Comparison of ENCODE assay signal across 13 cellular contexts in the genomic region with DNA sequence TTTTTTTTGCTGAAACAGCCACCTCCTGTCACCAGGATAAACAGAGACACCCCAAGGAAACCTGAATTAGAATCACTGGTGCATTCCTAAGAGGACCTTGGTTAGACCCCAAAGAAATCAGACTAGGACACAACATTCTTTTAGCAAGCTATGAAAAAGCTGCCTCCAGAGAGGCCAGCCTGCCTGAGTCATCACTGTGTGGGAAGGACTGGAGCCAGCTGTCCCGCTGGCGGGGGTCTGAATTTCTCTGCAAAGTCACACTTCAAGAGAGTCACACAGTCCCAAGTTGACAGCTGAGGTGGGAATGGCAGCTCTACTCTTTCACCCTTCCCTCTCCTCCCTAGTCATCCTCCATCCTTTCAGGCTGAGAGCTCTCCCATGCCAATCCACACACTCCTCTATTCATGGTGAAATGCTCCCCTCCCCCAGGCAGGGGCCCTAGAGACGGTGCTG.
DNase-seq lines count a peak whose midpoint lies in the region; ATAC-seq, FAIRE-seq and TF ChIP-seq lines count a peak whose summit lies in the region.
"Had no signal": no experiment of that assay in that cellular context is flagged by ENCODE, and none has a peak within 500 bp of the region (broad histone marks: within the 10 kb centered on the region; RNA-seq: fewer than 3 reads in every experiment).

No MANE protein-coding gene starts in this region.

- H2BK20ac ChIP-seq in H1 (ENCODE audit: low read length), result no peak overlapping the region

- no peak overlapping the region for H3K56ac ChIP-seq in H1 (replicated peaks; ENCODE audit: insufficient read length, low read depth, low read length)

- no peaks in the 10 kb centered on the region for H3K27me3 ChIP-seq in MG63
- no peaks in the 10 kb centered on the region; a peak in 1 of 7 replicates for H3K27me3 ChIP-seq in H1 (replicated peaks in 1 of 4; ENCODE audit: control insufficient read depth in 3 of 4, extremely low read depth in 1 of 4, insufficient read depth in 3 of 4, low read length in 3 of 4)
- H3K27me3 ChIP-seq in neuronal stem cell (ENCODE audit: control insufficient read depth in 3 of 3, insufficient read depth in 3 of 3, low read depth in 1 of 3, low read length in 3 of 3), result no peaks in the 10 kb centered on the region
- H3K27me3 ChIP-seq in suprapubic skin, result peaks cover 9% of the 10 kb centered on the region
- H3K27me3 ChIP-seq: tibial artery had no signal

- H3K14ac ChIP-seq in H1 (ENCODE audit: insufficient read length), result no peak overlapping the region
- H3K14ac ChIP-seq in neuronal stem cell (ENCODE audit: low read length), result no peak overlapping the region

- POLR2A ChIA-PET in H1 (lab: Charles Lee; ENCODE audit: partially characterized antibody), result interaction anchor here (0.9 to 16.7 kb wide), 9 partner anchors 9 to 404 kb away, joined by 3 to 190 read pairs (median 4); no protein-coding TSS in a partner anchor

- peak overlapping the region in 1 of 2 experiments; percentile 8; a peak in 3 of 4 replicates for H3K4me2 ChIP-seq in H1 (ENCODE audit: insufficient read depth in 1 of 2, low read depth in 2 of 2, low read length in 2 of 2)
- H3K4me2 ChIP-seq in neuronal stem cell (ENCODE audit: insufficient read depth, low read length, poor library complexity, severe bottlenecking), result no peak overlapping the region

- H2BK12ac ChIP-seq in H1 (ENCODE audit: low read depth, low read length) (no peak overlapping the region; the same call in 1 of the 2 replicates), neuronal stem cell (ENCODE audit: low read length) (no peak overlapping the region)

- H2AFZ ChIP-seq in H1 (ENCODE audit: low read length) (no peak overlapping the region), neuronal stem cell (ENCODE audit: low read length) (peak overlapping the region; percentile 50)
- H2AFZ ChIP-seq: parathyroid adenoma had no signal

- H2BK5ac ChIP-seq in H1 (ENCODE audit: low read depth, low read length) (no peak overlapping the region), neuronal stem cell (ENCODE audit: low read length) (no peak overlapping the region)

- 19% methylated on average over 3 of the region's 3 CpGs; no CpG with 5 or more reads in 1 of the 2 experiments for WGBS in H1 (ENCODE audit: extremely low coverage in 1 of 2, insufficient coverage in 1 of 2, insufficient read length in 1 of 2, insufficient replicate concordance in 2 of 2, low coverage in 1 of 2, low lambda C conversion rate in 2 of 2, missing lambda C conversion rate in 1 of 2), 2 experiments
- no CpG with 5 or more reads among the region's 3 CpGs for WGBS in neuronal stem cell (ENCODE audit: extremely low coverage in 2 of 2, insufficient read length in 2 of 2, insufficient replicate concordance in 1 of 2), 2 donors
- 34% methylated on average over 3 of the region's 3 CpGs for WGBS in suprapubic skin

- H4K5ac ChIP-seq in H1 (ENCODE audit: insufficient read length, low read depth, low read length), result no peak overlapping the region

- H4K8ac ChIP-seq in H1 (ENCODE audit: extremely low read depth, insufficient read depth, low read length) (no peak overlapping the region), neuronal stem cell (ENCODE audit: low read depth, low read length) (no peak overlapping the region)

- TF ChIP-seq RAD21 in H1 (IDR thresholded peaks at IDR 0.05 in 1 of 2, conservative IDR thresholded peaks at IDR 0.05 in 1 of 2; ENCODE audit: low read depth in 2 of 2, low read length in 2 of 2), result no peak

- no peak for TF ChIP-seq POLR2A in H1 (IDR thresholded peaks at IDR 0.05; ENCODE audit: control extremely low read depth in 1 of 2, low read depth in 2 of 2, low read length in 2 of 2)
- no peak for TF ChIP-seq POLR2A in suprapubic skin (IDR thresholded peaks at IDR 0.05)

- H3K36me3 ChIP-seq in MG63 (no peaks in the 10 kb centered on the region), H1 (ENCODE audit: control insufficient read depth in 2 of 4, insufficient read depth in 4 of 4, low read length in 3 of 4) (no peaks in the 10 kb centered on the region), neuronal stem cell (replicated peaks in 1 of 2; ENCODE audit: control insufficient read depth in 2 of 2, insufficient read depth in 2 of 2, low read length in 2 of 2) (no peaks in the 10 kb centered on the region), suprapubic skin (no peaks in the 10 kb centered on the region)
- H3K36me3 ChIP-seq: tibial artery had no signal

- H3K4me3 ChIP-seq in MG63, result no peak overlapping the region
- H3K4me3 ChIP-seq in H1 (ENCODE audit: extremely low read depth in 1 of 4, insufficient read depth in 2 of 4, low read depth in 3 of 4, low read length in 4 of 4), result peak overlapping the region in 1 of 4 experiments; percentile 14; a peak in 1 of 8 replicates
- H3K4me3 ChIP-seq in neuronal stem cell (ENCODE audit: low read length in 2 of 2), result no peak overlapping the region
- no peak overlapping the region for H3K4me3 ChIP-seq in suprapubic skin
- H3K4me3 ChIP-seq: tibial artery had no signal

- TF ChIP-seq CTCF in H1 (IDR thresholded peaks at IDR 0.05; ENCODE audit: control extremely low read depth in 1 of 3, insufficient read depth in 1 of 3, low read depth in 1 of 3, low read length in 3 of 3), result no peak
- no peak for TF ChIP-seq CTCF in suprapubic skin (IDR thresholded peaks at IDR 0.05)

- H3K79me1 ChIP-seq in H1 (ENCODE audit: low read depth, low read length), result no peaks in the 10 kb centered on the region
- H3K79me1 ChIP-seq in neuronal stem cell (ENCODE audit: low read depth, low read length), result no peaks in the 10 kb centered on the region

- FAIRE-seq in H1 (lab: Jason Lieb, UNC), result no peak

- CTCF ChIA-PET in H1 (lab: Charles Lee; ENCODE audit: partially characterized antibody), result interaction anchor here (0.6 to 1.5 kb wide), 7 partner anchors 9 to 581 kb away, joined by 3 to 4 read pairs (median 3); no protein-coding TSS in a partner anchor

- H3K27ac ChIP-seq in H1 (ENCODE audit: low read depth, low read length), result no peak overlapping the region
- no peak overlapping the region for H3K27ac ChIP-seq in neuronal stem cell (replicated peaks; ENCODE audit: low read length)
- H3K27ac ChIP-seq in suprapubic skin, result no peak overlapping the region
- H3K27ac ChIP-seq: parathyroid adenoma, tibial artery had no signal

- DNase-seq in DMS 273 treated with DMSO at 0.1 percent for 48 hours (lab: John Stamatoyannopoulos, UW) (peak; percentile 99), MG63 (peak; percentile 53), H1 (ENCODE audit: low read depth in 1 of 2, low spot score in 2 of 2) (peak in 1 of 2 experiments; percentile 53), neuronal stem cell (ENCODE audit: low spot score) (no peak), NCI-H1092 (lab: John Stamatoyannopoulos, UW) (no peak), suprapubic skin (ENCODE audit: low spot score in 2 of 2) (no peak)
- DNase-seq: activated CD8-positive, alpha-beta memory T cell treated with anti-CD3 and anti-CD28 coated beads, Interleukin-2, amount 50 U/mL, for 4 hours; NCI-H1694 treated with DMSO at 0.1 percent for 48 hours; tibial artery had no signal

- H3K23me2 ChIP-seq in H1 (ENCODE audit: low read depth, low read length), result no peaks in the 10 kb centered on the region

- no peaks in the 10 kb centered on the region for H3K79me2 ChIP-seq in H1 (ENCODE audit: control insufficient read depth in 1 of 2, insufficient read depth in 2 of 2, low read length in 2 of 2)
- H3K79me2 ChIP-seq: parathyroid adenoma had no signal

- H3K4ac ChIP-seq in H1 (replicated peaks; ENCODE audit: insufficient read length, low read depth, low read length) (no peak overlapping the region), neuronal stem cell (ENCODE audit: low read length) (no peak overlapping the region)

- no peaks in the 10 kb centered on the region for H4K20me1 ChIP-seq in H1 (replicated peaks in 1 of 2; ENCODE audit: control insufficient read depth in 1 of 2, insufficient read depth in 2 of 2, low read length in 2 of 2)

- H3K9me3 ChIP-seq in MG63, result no peaks in the 10 kb centered on the region
- H3K9me3 ChIP-seq in H1 (ENCODE audit: insufficient read depth in 2 of 2, low read depth in 1 of 2, low read length in 1 of 2), result no peaks in the 10 kb centered on the region
- H3K9me3 ChIP-seq in neuronal stem cell (replicated peaks in 1 of 2; ENCODE audit: control insufficient read depth in 2 of 2, insufficient read depth in 1 of 2, low read depth in 1 of 2, low read length in 2 of 2), result no peaks in the 10 kb centered on the region
- no peaks in the 10 kb centered on the region for H3K9me3 ChIP-seq in suprapubic skin
- H3K9me3 ChIP-seq: tibial artery had no signal

- TF ChIP-seq EP300 in H1 (IDR thresholded peaks at IDR 0.05; ENCODE audit: borderline replicate concordance in 1 of 2, low read depth in 2 of 2, low read length in 2 of 2) (no peak), suprapubic skin (IDR thresholded peaks at IDR 0.05) (no peak)

- peaks cover 2 to 11% (median 8%) of the 10 kb centered on the region in 4 experiments; a peak in 5 of 7 replicates for H3K4me1 ChIP-seq in H1 (replicated peaks in 1 of 4; ENCODE audit: control insufficient read depth in 3 of 4, insufficient read depth in 4 of 4, low read length in 3 of 4)
- peaks cover 27 to 29% of the 10 kb centered on the region in 2 donors for H3K4me1 ChIP-seq in neuronal stem cell (ENCODE audit: control insufficient read depth in 2 of 2, insufficient read depth in 1 of 2, low read depth in 1 of 2, low read length in 2 of 2)
- H3K4me1 ChIP-seq in suprapubic skin, result no peaks in the 10 kb centered on the region
- H3K4me1 ChIP-seq: parathyroid adenoma had no signal

- H3K23ac ChIP-seq in H1 (ENCODE audit: insufficient read length) (no peak overlapping the region), neuronal stem cell (ENCODE audit: low read depth, low read length, poor library complexity) (no peak overlapping the region)

- no peak overlapping the region for H3K9ac ChIP-seq in H1 (replicated peaks in 1 of 4; ENCODE audit: extremely low read depth in 1 of 4, low read depth in 3 of 4, low read length in 3 of 4)
- H3K9ac ChIP-seq in neuronal stem cell (ENCODE audit: low read depth, low read length, poor library complexity), result no peak overlapping the region
- H3K9ac ChIP-seq: parathyroid adenoma had no signal

- H4K91ac ChIP-seq in H1 (replicated peaks; ENCODE audit: insufficient read length, low read length) (no peak overlapping the region), neuronal stem cell (ENCODE audit: low read depth, low read length, poor library complexity) (no peak overlapping the region)

- H2AK5ac ChIP-seq in H1 (ENCODE audit: low read depth, low read length) (no peak overlapping the region), neuronal stem cell (ENCODE audit: low read depth, low read length) (no peak overlapping the region)

- H2BK120ac ChIP-seq in H1 (replicated peaks; ENCODE audit: low read depth, low read length) (no peak overlapping the region), neuronal stem cell (ENCODE audit: low read depth, low read length) (no peak overlapping the region)

- H3K18ac ChIP-seq in H1 (ENCODE audit: extremely low read depth, low read length) (no peak overlapping the region), neuronal stem cell (ENCODE audit: low read length) (no peak overlapping the region)

- H2BK15ac ChIP-seq in H1 (ENCODE audit: low read length) (no peak overlapping the region), neuronal stem cell (ENCODE audit: low read length) (no peak overlapping the region)

- ATAC-seq in GM19395 (IDR thresholded peaks at IDR 0.05; ENCODE audit: unreplicated experiment), result no peak
- ATAC-seq in esophagus mucosa, result no peak
- ATAC-seq: left lobe of liver had no signal

TF ChIP-seq in H1, 55 proteins besides CTCF, POLR2A, EP300 and RAD21 (continues in another document):
- TF ChIP-seq CHD2 (IDR thresholded peaks at IDR 0.05; ENCODE audit: low read length), result no peak

Comparison
In these comparisons a context has a peak if more than half of its experiments do, and no peak if none do; other contexts are left out.
1. DNase-seq: peak in DMS 273 treated with DMSO at 0.1 percent for 48 hours (single experiment) and MG63 (single experiment); none in neuronal stem cell (single experiment), NCI-H1092 (single experiment) and suprapubic skin (0 of 2).